13 cellular contexts compared by ENCODE assay signal in the genomic region with DNA sequence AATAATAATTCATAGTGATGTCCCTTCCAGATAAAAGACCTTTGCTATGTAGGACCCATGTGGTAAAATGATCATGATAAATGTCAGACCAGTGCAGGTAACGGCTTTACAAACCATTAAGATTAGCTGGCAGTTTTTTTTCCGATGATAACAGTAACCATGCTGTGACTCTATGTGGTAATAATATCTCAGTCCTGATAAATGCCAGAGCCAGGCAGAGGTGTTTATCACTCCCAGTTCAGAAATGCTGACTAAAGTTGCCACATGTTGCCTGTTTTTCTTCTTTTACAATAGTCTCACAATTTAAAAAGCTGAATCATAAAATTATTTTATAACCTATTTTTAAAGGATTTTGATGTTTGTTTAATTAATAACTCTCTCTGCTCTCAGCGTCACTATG.
DNase-seq lines count a peak whose midpoint lies in the region; ATAC-seq and TF ChIP-seq lines count a peak whose summit lies in the region.
"Had no signal": no experiment of that assay in that cellular context is flagged by ENCODE, and none has a peak within 500 bp of the region (broad histone marks: within the 10 kb centered on the region; RNA-seq: fewer than 3 reads in every experiment).

No MANE protein-coding gene starts in this region.

- no peaks in the 10 kb centered on the region for H3K27me3 ChIP-seq in brain microvascular endothelial cell (replicated peaks)

- H3K36me3 Mint-ChIP-seq in activated CD8-positive, alpha-beta T cell treated with anti-CD3 and anti-CD28 coated beads for 36 hours (ENCODE audit: low read depth): peaks cover 5% of the 10 kb centered on the region
- H3K36me3 Mint-ChIP-seq in activated CD8-positive, alpha-beta T cell treated with anti-CD3 and anti-CD28 coated beads, Interleukin-2, amount 10 ng/mL, durations not matched to agents 7 days and 5 days (ENCODE audit: low read depth): peaks cover 36% of the 10 kb centered on the region

- no peaks in the 10 kb centered on the region for H3K9me3 Mint-ChIP-seq in activated CD8-positive, alpha-beta T cell treated with anti-CD3 and anti-CD28 coated beads for 36 hours
- H3K9me3 Mint-ChIP-seq in activated CD8-positive, alpha-beta T cell treated with anti-CD3 and anti-CD28 coated beads, Interleukin-2, amount 10 ng/mL, durations not matched to agents 7 days and 5 days (ENCODE audit: insufficient read depth): no peaks in the 10 kb centered on the region

- no peak for TF ChIP-seq POLR2A in erythroblast (IDR thresholded peaks at IDR 0.05; ENCODE audit: low read length)

- intact Hi-C loops in activated CD8-positive, alpha-beta T cell treated with anti-CD3 and anti-CD28 coated beads for 36 hours (cut with micrococcal nuclease): no loop called here

- POLR2A ChIA-PET in activated CD8-positive, alpha-beta T cell treated with anti-CD3 and anti-CD28 coated beads for 36 hours (lab: Charles Lee): interaction anchor here (0.5 kb wide), 1 partner anchor 433 kb away, joined by 4 read pairs; no protein-coding TSS in a partner anchor
- POLR2A ChIA-PET in activated CD8-positive, alpha-beta T cell treated with anti-CD3 and anti-CD28 coated beads, Interleukin-2, amount 10 ng/mL, durations not matched to agents 7 days and 5 days (lab: Charles Lee): no interaction called here

- H3K36me3 ChIP-seq in brain microvascular endothelial cell (replicated peaks): no peaks in the 10 kb centered on the region

- peak overlapping the region; percentile 43 for H3K27ac Mint-ChIP-seq in activated CD8-positive, alpha-beta T cell treated with anti-CD3 and anti-CD28 coated beads for 36 hours
- no peak overlapping the region for H3K27ac Mint-ChIP-seq in activated CD8-positive, alpha-beta T cell treated with anti-CD3 and anti-CD28 coated beads, Interleukin-2, amount 10 ng/mL, durations not matched to agents 7 days and 5 days

- in situ Hi-C loops in brain microvascular endothelial cell (cut with HindIII; ENCODE audit: low pct_ligation_motif_present, low sequenced_read_pairs): no loop called here

- H3K4me3 Mint-ChIP-seq in activated CD8-positive, alpha-beta T cell treated with anti-CD3 and anti-CD28 coated beads for 36 hours: no peak overlapping the region
- H3K4me3 Mint-ChIP-seq in activated CD8-positive, alpha-beta T cell treated with anti-CD3 and anti-CD28 coated beads, Interleukin-2, amount 10 ng/mL, durations not matched to agents 7 days and 5 days: no peak overlapping the region
- H3K4me3 Mint-ChIP-seq: CD4-positive, alpha-beta memory T cell had no signal

- H3K4me3 ChIP-seq in brain microvascular endothelial cell (ENCODE audit: low read depth, low read length): no peak overlapping the region

- no peak for TF ChIP-seq CTCF in activated CD8-positive, alpha-beta T cell treated with anti-CD3 and anti-CD28 coated beads for 36 hours (IDR thresholded peaks at IDR 0.05)
- TF ChIP-seq CTCF in brain microvascular endothelial cell (IDR thresholded peaks at IDR 0.05; ENCODE audit: low read depth, low read length, missing control alignments): no peak

- H3K27me3 Mint-ChIP-seq in activated CD8-positive, alpha-beta T cell treated with anti-CD3 and anti-CD28 coated beads for 36 hours: no peaks in the 10 kb centered on the region
- no peaks in the 10 kb centered on the region for H3K27me3 Mint-ChIP-seq in activated CD8-positive, alpha-beta T cell treated with anti-CD3 and anti-CD28 coated beads, Interleukin-2, amount 10 ng/mL, durations not matched to agents 7 days and 5 days (ENCODE audit: low read depth)
- H3K27me3 Mint-ChIP-seq: CD4-positive, alpha-beta memory T cell had no signal

- no peak for ATAC-seq in activated CD8-positive, alpha-beta T cell treated with anti-CD3 and anti-CD28 coated beads for 36 hours
- no peak for ATAC-seq in activated CD8-positive, alpha-beta T cell treated with anti-CD3 and anti-CD28 coated beads, Interleukin-2, amount 10 ng/mL, durations not matched to agents 7 days and 5 days
- ATAC-seq in SK-N-SH treated with all-trans-retinoic acid at 6 μM for 48 hours (no peak), HG02884 (IDR thresholded peaks at IDR 0.05; ENCODE audit: unreplicated experiment) (no peak)
- no peak for ATAC-seq in stimulated activated naive CD8-positive, alpha-beta T cell treated with anti-CD3 and anti-CD28 coated beads, Interleukin-15, Interleukin-2, amounts not matched to agents 100 U/mL and 50 U/mL, for 24 hours

- CTCF ChIA-PET in activated CD8-positive, alpha-beta T cell treated with anti-CD3 and anti-CD28 coated beads for 36 hours (lab: Charles Lee): interaction anchor here (2.0 kb wide), 1 partner anchor 9 kb away, joined by 6 read pairs; no protein-coding TSS in a partner anchor
- CTCF ChIA-PET in activated CD8-positive, alpha-beta T cell treated with anti-CD3 and anti-CD28 coated beads, Interleukin-2, amount 10 ng/mL, durations not matched to agents 7 days and 5 days (lab: Charles Lee): no interaction called here

- no peak overlapping the region for H3K27ac ChIP-seq in brain microvascular endothelial cell

- H3K4me1 Mint-ChIP-seq in activated CD8-positive, alpha-beta T cell treated with anti-CD3 and anti-CD28 coated beads for 36 hours (ENCODE audit: low read depth): peaks cover 49% of the 10 kb centered on the region
- no peaks in the 10 kb centered on the region for H3K4me1 Mint-ChIP-seq in activated CD8-positive, alpha-beta T cell treated with anti-CD3 and anti-CD28 coated beads, Interleukin-2, amount 10 ng/mL, durations not matched to agents 7 days and 5 days (ENCODE audit: low read depth)

- DNase-seq in activated CD8-positive, alpha-beta T cell treated with anti-CD3 and anti-CD28 coated beads for 36 hours: no peak
- no peak for DNase-seq in activated CD8-positive, alpha-beta T cell treated with anti-CD3 and anti-CD28 coated beads, Interleukin-2, amount 10 ng/mL, durations not matched to agents 7 days and 5 days
- peak; percentile 46 to 80 for DNase-seq in erythroblast (lab: John Stamatoyannopoulos, UW)
- no peak for DNase-seq in cerebellar nuclear complex (lab: John Stamatoyannopoulos, UW)
- DNase-seq in brain microvascular endothelial cell: no peak
- no peak for DNase-seq in stimulated activated naive CD8-positive, alpha-beta T cell treated with anti-CD3 and anti-CD28 coated beads, Interleukin-15, Interleukin-2, amounts not matched to agents 100 U/mL and 50 U/mL, for 24 hours
- DNase-seq: CD4-positive, alpha-beta memory T cell; NCI-H2029; NCI-H2171; NCI-H510A; NCI-H82 had no signal

TF ChIP-seq in SK-N-SH treated with all-trans-retinoic acid at 6 μM for 48 hours, 23 proteins besides CTCF, POLR2A, EP300 and RAD21:
- TF ChIP-seq TCF4 (CRISPR knock-in tag; IDR thresholded peaks at IDR 0.05; ENCODE audit: borderline replicate concordance) (peak; percentile 79), SNAI2 (CRISPR knock-in tag; IDR thresholded peaks at IDR 0.05) (no peak), TSHZ2 (CRISPR knock-in tag; IDR thresholded peaks at IDR 0.05) (peak; percentile 78; the same call in 1 of the 2 replicates), ISL1 (CRISPR knock-in tag; IDR thresholded peaks at IDR 0.05) (peak; percentile 67), ARNTL (CRISPR knock-in tag; IDR thresholded peaks at IDR 0.05; ENCODE audit: borderline replicate concordance, low read depth) (no peak), GLIS3 (CRISPR knock-in tag; IDR thresholded peaks at IDR 0.05) (0 out of 2 replicates have a peak, but pooled peaks have one; percentile 30)
- TF ChIP-seq, protein P1, sequence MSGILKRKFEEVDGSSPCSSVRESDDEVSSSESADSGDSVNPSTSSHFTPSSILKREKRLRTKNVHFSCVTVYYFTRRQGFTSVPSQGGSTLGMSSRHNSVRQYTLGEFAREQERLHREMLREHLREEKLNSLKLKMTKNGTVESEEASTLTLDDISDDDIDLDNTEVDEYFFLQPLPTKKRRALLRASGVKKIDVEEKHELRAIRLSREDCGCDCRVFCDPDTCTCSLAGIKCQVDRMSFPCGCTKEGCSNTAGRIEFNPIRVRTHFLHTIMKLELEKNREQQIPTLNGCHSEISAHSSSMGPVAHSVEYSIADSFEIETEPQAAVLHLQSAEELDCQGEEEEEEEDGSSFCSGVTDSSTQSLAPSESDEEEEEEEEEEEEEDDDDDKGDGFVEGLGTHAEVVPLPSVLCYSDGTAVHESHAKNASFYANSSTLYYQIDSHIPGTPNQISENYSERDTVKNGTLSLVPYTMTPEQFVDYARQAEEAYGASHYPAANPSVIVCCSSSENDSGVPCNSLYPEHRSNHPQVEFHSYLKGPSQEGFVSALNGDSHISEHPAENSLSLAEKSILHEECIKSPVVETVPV (CRISPR knock-in tag; IDR thresholded peaks at IDR 0.05): 0 out of 2 replicates have a peak, but pooled peaks have one; percentile 27

Comparison
In these comparisons a context has a peak if more than half of its experiments do, and no peak if none do; other contexts are left out.
1. DNase-seq: peak in erythroblast (2 of 2); none in activated CD8-positive, alpha-beta T cell treated with anti-CD3 and anti-CD28 coated beads for 36 hours (single experiment), activated CD8-positive, alpha-beta T cell treated with anti-CD3 and anti-CD28 coated beads, Interleukin-2, amount 10 ng/mL, durations not matched to agents 7 days and 5 days (single experiment), cerebellar nuclear complex (0 of 2), brain microvascular endothelial cell (single experiment) and stimulated activated naive CD8-positive, alpha-beta T cell treated with anti-CD3 and anti-CD28 coated beads, Interleukin-15, Interleukin-2, amounts not matched to agents 100 U/mL and 50 U/mL, for 24 hours (single experiment).